In the genomic region with DNA sequence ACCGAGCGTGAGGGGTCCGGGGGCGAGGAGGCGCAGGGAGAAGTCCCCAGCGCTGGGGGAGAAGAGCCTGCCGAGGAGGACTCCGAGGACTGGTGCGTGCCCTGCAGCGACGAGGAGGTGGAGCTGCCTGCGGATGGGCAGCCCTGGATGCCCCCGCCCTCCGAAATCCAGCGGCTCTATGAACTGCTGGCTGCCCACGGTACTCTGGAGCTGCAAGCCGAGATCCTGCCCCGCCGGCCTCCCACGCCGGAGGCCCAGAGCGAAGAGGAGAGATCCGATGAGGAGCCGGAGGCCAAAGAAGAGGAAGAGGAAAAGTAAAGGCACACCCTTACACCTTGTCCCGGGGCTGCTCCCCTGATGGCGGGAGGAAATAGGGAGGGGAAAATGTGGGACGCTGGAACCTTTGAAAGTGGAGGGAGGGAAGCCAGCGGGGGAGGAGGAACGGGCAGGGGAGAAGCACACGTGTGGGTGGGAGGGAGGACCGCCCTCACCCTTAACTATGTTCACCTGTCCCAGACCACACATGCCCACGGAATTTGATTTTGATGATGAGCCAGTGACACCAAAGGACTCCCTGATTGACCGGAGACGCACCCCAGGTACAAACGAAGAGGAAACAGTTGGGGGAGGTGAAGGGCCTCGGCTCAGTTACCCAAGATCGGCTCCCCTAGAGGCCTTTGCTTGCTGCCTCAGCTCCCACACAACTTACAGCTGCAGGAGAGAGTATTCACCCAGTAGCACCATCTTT, we compare ENCODE assay signal across 8 cellular contexts.
DNase-seq lines count a peak whose midpoint lies in the region; ATAC-seq and TF ChIP-seq lines count a peak whose summit lies in the region.

No MANE protein-coding gene starts in this region.

- peak overlapping the region; percentile 99 for H3K4me3 Mint-ChIP-seq in activated T-cell treated with anti-CD3 and anti-CD28 coated beads, Interleukin-2, amount 50 U/mL, for 24 hours
- H3K4me3 Mint-ChIP-seq in nephron progenitor cell, result peak overlapping the region; percentile 93

- TF ChIP-seq CTCF in fibroblast of mammary gland (conservative IDR thresholded peaks at IDR 0.05; ENCODE audit: control insufficient read depth, insufficient read depth, low read depth, low read length), result no peak
- TF ChIP-seq CTCF in nephron progenitor cell (IDR thresholded peaks at IDR 0.05), result no peak

- H3K9me3 Mint-ChIP-seq in activated T-cell treated with anti-CD3 and anti-CD28 coated beads, Interleukin-2, amount 50 U/mL, for 24 hours, result no peaks in the 10 kb centered on the region
- no peaks in the 10 kb centered on the region for H3K9me3 Mint-ChIP-seq in nephron progenitor cell

- H3K36me3 Mint-ChIP-seq in activated T-cell treated with anti-CD3 and anti-CD28 coated beads, Interleukin-2, amount 50 U/mL, for 24 hours (ENCODE audit: low read depth), result peaks cover 53% of the 10 kb centered on the region
- peaks cover 21% of the 10 kb centered on the region for H3K36me3 Mint-ChIP-seq in nephron progenitor cell (ENCODE audit: low read depth)

- H3K27me3 Mint-ChIP-seq in activated T-cell treated with anti-CD3 and anti-CD28 coated beads, Interleukin-2, amount 50 U/mL, for 24 hours, result peaks cover 2% of the 10 kb centered on the region
- no peaks in the 10 kb centered on the region for H3K27me3 Mint-ChIP-seq in nephron progenitor cell (ENCODE audit: low read depth, poor library complexity)

- peak overlapping the region; percentile 80 for H3K4me3 ChIP-seq in fibroblast of mammary gland (ENCODE audit: control insufficient read depth, low read depth, low read length)

- DNase-seq in activated gamma-delta T cell treated with Interleukin-2 at 50 U/mL for 16 hours, result peak; percentile 44
- no peak for DNase-seq in activated gamma-delta T cell (lab: John Stamatoyannopoulos, UW)
- DNase-seq in NCI-H526 (lab: John Stamatoyannopoulos, UW), result peak; percentile 71 to 82
- DNase-seq in activated T-cell treated with anti-CD3 and anti-CD28 coated beads, Interleukin-2, amount 50 U/mL, for 24 hours, result peak; percentile 79
- peak; percentile 50 for DNase-seq in fibroblast of mammary gland (ENCODE audit: low read depth)
- DNase-seq in nephron progenitor cell, result peak; percentile 62
- DNase-seq in cortex of kidney (lab: John Stamatoyannopoulos, UW), result no peak

- peak overlapping the region; percentile 97 for H3K27ac Mint-ChIP-seq in activated T-cell treated with anti-CD3 and anti-CD28 coated beads, Interleukin-2, amount 50 U/mL, for 24 hours
- no peak overlapping the region for H3K27ac Mint-ChIP-seq in nephron progenitor cell

- H3K4me1 Mint-ChIP-seq in activated T-cell treated with anti-CD3 and anti-CD28 coated beads, Interleukin-2, amount 50 U/mL, for 24 hours (ENCODE audit: low read depth), result peaks cover 71% of the 10 kb centered on the region
- H3K4me1 Mint-ChIP-seq in nephron progenitor cell, result peaks cover 91% of the 10 kb centered on the region

- ATAC-seq in HG02973 (IDR thresholded peaks at IDR 0.05; ENCODE audit: unreplicated experiment), result peak; percentile 3

Comparison
In these comparisons a context has a peak if more than half of its experiments do, and no peak if none do; other contexts are left out.
1. DNase-seq: peak in activated gamma-delta T cell treated with Interleukin-2 at 50 U/mL for 16 hours (single experiment), NCI-H526 (2 of 2), activated T-cell treated with anti-CD3 and anti-CD28 coated beads, Interleukin-2, amount 50 U/mL, for 24 hours (single experiment), fibroblast of mammary gland (single experiment) and nephron progenitor cell (single experiment); none in activated gamma-delta T cell (single experiment) and cortex of kidney (single experiment).